Comparison of ENCODE assay signal across 1 cellular context in the genomic region with DNA sequence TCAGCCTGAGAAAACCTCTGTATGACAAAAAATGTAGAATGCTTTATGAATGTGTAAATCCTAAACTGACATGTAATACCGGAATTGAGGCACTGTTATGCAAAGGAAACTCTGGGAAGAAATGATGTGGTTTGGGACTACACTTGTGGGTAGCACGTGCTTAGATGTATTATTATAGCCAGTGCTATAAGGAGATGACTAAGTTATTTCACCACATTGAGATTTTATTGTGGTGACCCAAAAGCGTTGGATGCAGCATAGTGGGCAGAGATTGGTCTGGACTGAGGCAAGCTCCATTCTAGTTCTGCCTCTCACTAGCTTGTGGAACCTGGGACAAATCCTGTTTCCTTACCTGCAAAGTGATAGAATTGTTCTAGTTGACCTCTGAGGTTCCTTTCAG.
TF ChIP-seq lines count a peak whose summit lies in the region.

No MANE protein-coding gene starts in this region.

TF ChIP-seq in neural cell, 6 proteins besides CTCF, POLR2A, EP300 and RAD21 (continued from another document):
- TF ChIP-seq EZH2 (IDR thresholded peaks at IDR 0.05; ENCODE audit: borderline replicate concordance, insufficient read depth, low read length, poor library complexity, severe bottlenecking) = no peak
TF ChIP-seq in neural cell: peak in this region for 0.
